ENCODE assay signal across 20 cellular contexts in genomic region chr10:6224781-6225180, GRCh38. TPM values are rescaled to one million over a fixed set of nuclear protein-coding genes. Genes with fewer than 3 reads are reported as not detected.
DNase-seq lines count a peak whose midpoint lies in the region; ATAC-seq and TF ChIP-seq lines count a peak whose summit lies in the region.
"Had no signal": no experiment of that assay in that cellular context is flagged by ENCODE, and none has a peak within 500 bp of the region (broad histone marks: within the 10 kb centered on the region; RNA-seq: fewer than 3 reads in every experiment).

No MANE protein-coding gene starts in this region.

- H3K36me3 Mint-ChIP-seq in nephron (ENCODE audit: low read depth) = peaks cover 76% of the 10 kb centered on the region

- no peak overlapping the region for H3K4me3 Mint-ChIP-seq in nephron
- H3K4me3 Mint-ChIP-seq: CD8-positive, alpha-beta memory T cell had no signal

- 82 to 89% (median 86%) methylated on average over 13 of the region's 13 CpGs for WGBS in heart left ventricle, 4 donors

- H3K27me3 ChIP-seq in heart left ventricle (no peaks in the 10 kb centered on the region), thoracic aorta (replicated peaks; ENCODE audit: insufficient read depth) (no peaks in the 10 kb centered on the region)
- H3K27me3 ChIP-seq: BLaER1 treated with 17β-estradiol and CSF1 and Interleukin-3, amounts not matched to agents 10 nM and 100 nM; MG63; Peyer's patch had no signal

- peak overlapping the region in 2 of 3 experiments; percentile 35 to 75 for H3K27ac Mint-ChIP-seq in nephron

- H3K36me3 ChIP-seq in heart left ventricle (peaks cover 0 to 100% (median 89%) of the 10 kb centered on the region in 9 donors), thoracic aorta (peaks cover 97% of the 10 kb centered on the region)

- DNase-seq in left cardiac atrium (peak; percentile 20), heart left ventricle (no peak), RWPE1 (ENCODE audit: low spot score) (no peak), thoracic aorta (ENCODE audit: low spot score) (no peak)
- DNase-seq in stimulated activated CD4-positive, alpha-beta T cell treated with anti-CD3 and anti-CD28 coated beads, Interleukin-2, amount 100 ng/mL, for 48 hours = no peak
- DNase-seq in stimulated activated CD4-positive, alpha-beta T cell treated with anti-CD3 and anti-CD28 coated beads, Interleukin-15, amount 100 ng/mL, for 24 hours = no peak
- DNase-seq: CD8-positive, alpha-beta memory T cell; DMS79; Kasumi-1; MG63; NCI-H1048; NCI-H146; NCI-H2029 treated with DMSO at 0.1 percent for 48 hours; NCI-H2171 treated with DMSO at 0.1 percent for 48 hours; NCI-H748 treated with DMSO at 0.1 percent for 48 hours; NK-92 treated with Interleukin-12 subunit alpha and Interleukin-12 subunit beta, amount 100 ng/mL, for 24 hours; Peyer's patch had no signal

- TF ChIP-seq POLR2A in heart left ventricle (IDR thresholded peaks at IDR 0.05) = no peak

- CTCF ChIA-PET in RWPE1 (lab: Yijun Ruan, JAX) = interaction anchor here (0.6 kb wide), 1 partner anchor 52 kb away, joined by 3 read pairs; no protein-coding TSS in a partner anchor

- H3K4me1 ChIP-seq in heart left ventricle (peaks cover 0 to 13% (median 0%) of the 10 kb centered on the region in 12 donors), thoracic aorta (ENCODE audit: control insufficient read depth in 1 of 2, low read depth in 2 of 2) (peaks cover 10 to 68% of the 10 kb centered on the region in 2 donors)
- H3K4me1 ChIP-seq: Peyer's patch had no signal

- no peaks in the 10 kb centered on the region for H3K9me3 ChIP-seq in heart left ventricle
- H3K9me3 ChIP-seq in thoracic aorta = no peaks in the 10 kb centered on the region
- H3K9me3 ChIP-seq: BLaER1 treated with 17β-estradiol and CSF1 and Interleukin-3, amounts not matched to agents 10 nM and 100 nM; MG63; Peyer's patch had no signal

- TF ChIP-seq CTCF in heart left ventricle (IDR thresholded peaks at IDR 0.05) (no peak), RWPE1 (conservative IDR thresholded peaks at IDR 0.05; ENCODE audit: low read depth) (no peak), nephron (IDR thresholded peaks at IDR 0.05; ENCODE audit: unreplicated experiment in 3 of 3) (no peak), thoracic aorta (IDR thresholded peaks at IDR 0.05) (no peak)

- H3K27ac ChIP-seq in heart left ventricle (no peak overlapping the region), RWPE1 (peak overlapping the region; percentile 1; the same call in 1 of the 2 replicates), thoracic aorta (peak overlapping the region; percentile 66 to 91)
- H3K27ac ChIP-seq: Peyer's patch had no signal

- H3K4me3 ChIP-seq in heart left ventricle = no peak overlapping the region
- H3K4me3 ChIP-seq in thoracic aorta = no peak overlapping the region
- H3K4me3 ChIP-seq: BLaER1 treated with 17β-estradiol and CSF1 and Interleukin-3, amounts not matched to agents 10 nM and 100 nM; MG63; Peyer's patch had no signal

- H3K4me1 Mint-ChIP-seq in nephron = peaks cover 26% of the 10 kb centered on the region

- no peaks in the 10 kb centered on the region for H3K27me3 Mint-ChIP-seq in nephron (ENCODE audit: low read depth)
- H3K27me3 Mint-ChIP-seq: CD8-positive, alpha-beta memory T cell had no signal

- ATAC-seq in left cardiac atrium (no peak), heart left ventricle (no peak), thoracic aorta (ENCODE audit: insufficient number of reproducible peaks, low FRiP score, low read depth) (no peak)
- ATAC-seq: Right ventricle myocardium inferior had no signal

- intact Hi-C loops in left cardiac atrium (cut with DNase I) (no loop called here), heart left ventricle (cut with DNase I) (no loop called here)

- no peaks in the 10 kb centered on the region for H3K9me3 Mint-ChIP-seq in nephron
- H3K9me3 Mint-ChIP-seq: CD8-positive, alpha-beta memory T cell had no signal

- POLR2A ChIA-PET in RWPE1 (lab: Yijun Ruan, JAX; ENCODE audit: low non-redundant PET) = no interaction called here

RNA-seq across cellular contexts. Expression of gene PFKFB3, which starts 22.0 kb away (rescaled TPM):
- total RNA-seq in left cardiac atrium (10 to 100 TPM; 30.7 to 56.1 TPM), heart left ventricle (10 to 100 TPM in 7 of 9 donors, 1 to 10 TPM in 2; 8.4 to 53.1 (median 15.1) TPM), thoracic aorta (100 to 1,000 TPM; 151 to 311 TPM)
- 10 to 100 TPM in 1 of 2 donors, 1 to 10 TPM in 1; 6.2 to 11.9 TPM for polyA plus RNA-seq in heart left ventricle

Comparison
In these comparisons a context has a peak if more than half of its experiments do, and no peak if none do; other contexts are left out.
1. H3K27ac ChIP-seq: peak in RWPE1 (single experiment) and thoracic aorta (2 of 2); none in heart left ventricle (0 of 12).